8 cellular contexts compared by ENCODE assay signal in genomic region chr4:3075652-3075981, GRCh38. TPM values are rescaled to one million over a fixed set of nuclear protein-coding genes. Genes with fewer than 3 reads are reported as not detected.
DNase-seq lines count a peak whose midpoint lies in the region; ATAC-seq and TF ChIP-seq lines count a peak whose summit lies in the region.

No MANE protein-coding gene starts in this region.

- H3K27ac Mint-ChIP-seq in IgD-negative memory B cell: peak overlapping the region in 2 of 3 donors; percentile 47 to 72
- peak overlapping the region; percentile 98 for H3K27ac Mint-ChIP-seq in chondrocyte (ENCODE audit: unreplicated experiment)
- H3K27ac Mint-ChIP-seq in naive thymus-derived CD4-positive, alpha-beta T cell: peak overlapping the region in 8 of 9 donors; percentile 43 to 95 (median 75)

- H3K9me3 ChIP-seq in naive thymus-derived CD4-positive, alpha-beta T cell (ENCODE audit: control insufficient read depth in 2 of 3, low read length in 3 of 3): no peaks in the 10 kb centered on the region

- POLR2A ChIA-PET in naive thymus-derived CD4-positive, alpha-beta T cell (lab: Charles Lee): interaction anchor here (0.6 to 1.5 kb wide), 2 partner anchors 14 to 85 kb away, joined by 3 to 4 read pairs; no protein-coding TSS in a partner anchor

- H3K4me1 ChIP-seq in naive thymus-derived CD4-positive, alpha-beta T cell (ENCODE audit: control insufficient read depth in 2 of 2, insufficient read depth in 2 of 2, low read length in 2 of 2): peaks cover 10 to 16% of the 10 kb centered on the region in 2 donors

- peak overlapping the region; percentile 87 to 97 (median 92) for H3K4me3 Mint-ChIP-seq in IgD-negative memory B cell
- peak overlapping the region; percentile 94 for H3K4me3 Mint-ChIP-seq in chondrocyte (ENCODE audit: unreplicated experiment)
- peak overlapping the region; percentile 82 to 95 (median 88) for H3K4me3 Mint-ChIP-seq in naive thymus-derived CD4-positive, alpha-beta T cell

- peaks cover 24 to 32% (median 31%) of the 10 kb centered on the region in 3 donors for H3K4me1 Mint-ChIP-seq in IgD-negative memory B cell
- peaks cover 23% of the 10 kb centered on the region for H3K4me1 Mint-ChIP-seq in chondrocyte (ENCODE audit: low read depth)
- H3K4me1 Mint-ChIP-seq in naive thymus-derived CD4-positive, alpha-beta T cell: peaks cover 25 to 47% (median 42%) of the 10 kb centered on the region in 7 donors

- no peak for ATAC-seq in naive thymus-derived CD4-positive, alpha-beta T cell
- ATAC-seq in GM21423 (IDR thresholded peaks at IDR 0.05; ENCODE audit: unreplicated experiment): no peak
- no peak for ATAC-seq in HG02852 (IDR thresholded peaks at IDR 0.05; ENCODE audit: unreplicated experiment)

- DNase-seq in AG09309 (ENCODE audit: low read depth): no peak
- DNase-seq in chondrocyte (ENCODE audit: low spot score): no peak
- DNase-seq in naive thymus-derived CD4-positive, alpha-beta T cell: no peak
- DNase-seq in activated CD8-positive, alpha-beta memory T cell treated with anti-CD3 and anti-CD28 coated beads for 24 hours: no peak
- DNase-seq in kidney tubule cell (ENCODE audit: low spot score): no peak

- no peaks in the 10 kb centered on the region for H3K27me3 Mint-ChIP-seq in IgD-negative memory B cell
- no peaks in the 10 kb centered on the region for H3K27me3 Mint-ChIP-seq in chondrocyte (ENCODE audit: low read depth)
- H3K27me3 Mint-ChIP-seq in naive thymus-derived CD4-positive, alpha-beta T cell: no peaks in the 10 kb centered on the region

- H3K36me3 Mint-ChIP-seq in IgD-negative memory B cell: no peaks in the 10 kb centered on the region
- no peaks in the 10 kb centered on the region for H3K36me3 Mint-ChIP-seq in chondrocyte (ENCODE audit: low read depth)
- peaks cover 0 to 7% (median 7%) of the 10 kb centered on the region in 5 donors for H3K36me3 Mint-ChIP-seq in naive thymus-derived CD4-positive, alpha-beta T cell

- no peaks in the 10 kb centered on the region for H3K9me3 Mint-ChIP-seq in IgD-negative memory B cell
- no peaks in the 10 kb centered on the region for H3K9me3 Mint-ChIP-seq in chondrocyte (ENCODE audit: low read depth)
- H3K9me3 Mint-ChIP-seq in naive thymus-derived CD4-positive, alpha-beta T cell: no peaks in the 10 kb centered on the region

- H3K36me3 ChIP-seq in naive thymus-derived CD4-positive, alpha-beta T cell (ENCODE audit: control insufficient read depth in 2 of 3, insufficient read depth in 3 of 3, low read length in 3 of 3): no peaks in the 10 kb centered on the region

- peak overlapping the region; percentile 69 for H3K4me3 ChIP-seq in AG09309 (ENCODE audit: control insufficient read depth, low read depth, low read length)
- H3K4me3 ChIP-seq in naive thymus-derived CD4-positive, alpha-beta T cell (ENCODE audit: low read length): peak overlapping the region; percentile 75

- H3K27ac ChIP-seq in naive thymus-derived CD4-positive, alpha-beta T cell (ENCODE audit: low read depth, low read length): peak overlapping the region; percentile 89

- H3K27me3 ChIP-seq in naive thymus-derived CD4-positive, alpha-beta T cell (ENCODE audit: control insufficient read depth in 2 of 2, insufficient read depth in 2 of 2, low read length in 2 of 2): no peaks in the 10 kb centered on the region

- CTCF ChIA-PET in naive thymus-derived CD4-positive, alpha-beta T cell (lab: Charles Lee): no interaction called here

- intact Hi-C loops in naive thymus-derived CD4-positive, alpha-beta T cell (cut with micrococcal nuclease): loop anchor here in 1 of 2 donors (2.0 to 10.0 kb wide), 4 partner anchors 231 to 1495 kb away; partner anchors contain the start of genes ADD1, CFAP99, NELFA and ZFYVE28

- TF ChIP-seq CTCF in AG09309 (IDR thresholded peaks at IDR 0.05; ENCODE audit: control insufficient read depth, insufficient read depth, low read depth, low read length, missing control alignments): no peak
- TF ChIP-seq CTCF in chondrocyte (IDR thresholded peaks at IDR 0.05): no peak

RNA-seq across cellular contexts. Expression of gene HTT, which starts 1.1 kb away (rescaled TPM):
- polyA plus RNA-seq in IgD-negative memory B cell: 10.0 TPM
- 27.3 to 54.7 TPM (median 38.5 TPM) in 3 replicates for total RNA-seq in chondrocyte
- 100 to 1,000 TPM in 1 of 5 experiments, 10 to 100 TPM in 4; 61.4 to 115 (median 72.5) TPM for total RNA-seq in naive thymus-derived CD4-positive, alpha-beta T cell
- 1 to 10 TPM; 2.4 to 5.2 TPM for polyA plus RNA-seq in naive thymus-derived CD4-positive, alpha-beta T cell

RNA-seq across cellular contexts. Expression of gene HTT-AS, which starts 1.3 kb away (rescaled TPM):
- not detected for polyA plus RNA-seq in IgD-negative memory B cell
- total RNA-seq in chondrocyte: not detected in 3 replicates
- total RNA-seq in naive thymus-derived CD4-positive, alpha-beta T cell: not detected
- polyA plus RNA-seq in naive thymus-derived CD4-positive, alpha-beta T cell: not detected
